1 cellular context compared by ENCODE assay signal in genomic region chr2:180979935-180980184, GRCh38.
A peak's percentile ranks its signal among the peaks of the same experiment; 100 is the strongest.
TF ChIP-seq lines count a peak whose summit lies in the region.

No MANE protein-coding gene starts in this region.

TF ChIP-seq in HepG2, 621 proteins besides CTCF, POLR2A, EP300 and RAD21 (continued from another document and continues in another):
- no peak for TF ChIP-seq KIAA2018 (CRISPR knock-in tag; IDR thresholded peaks at IDR 0.05; ENCODE audit: borderline replicate concordance)
- TF ChIP-seq ZBTB37 (CRISPR knock-in tag; IDR thresholded peaks at IDR 0.05) = no peak
- TF ChIP-seq MAX (IDR thresholded peaks at IDR 0.05) = no peak; the same call in 1 of the 2 replicates
- TF ChIP-seq ZNF615 (CRISPR knock-in tag; IDR thresholded peaks at IDR 0.05; ENCODE audit: borderline replicate concordance) = peak; percentile 84; the same call in 1 of the 2 replicates
- no peak for TF ChIP-seq NR1H2 (CRISPR knock-in tag; IDR thresholded peaks at IDR 0.05; ENCODE audit: borderline replicate concordance, low read depth)
- no peak for TF ChIP-seq TRIM22 (IDR thresholded peaks at IDR 0.05)
- peak; percentile 31; the same call in 1 of the 2 replicates for TF ChIP-seq TOE1 (CRISPR knock-in tag; IDR thresholded peaks at IDR 0.05)
- TF ChIP-seq ZBTB3 (CRISPR knock-in tag; IDR thresholded peaks at IDR 0.05; ENCODE audit: borderline replicate concordance, low read depth) = 0 out of 2 replicates have a peak, but pooled peaks have one; percentile 27
- TF ChIP-seq ELF4 (CRISPR knock-in tag; IDR thresholded peaks at IDR 0.05; ENCODE audit: borderline replicate concordance) = 0 out of 2 replicates have a peak, but pooled peaks have one; percentile 1
- no peak for TF ChIP-seq HNRNPL (IDR thresholded peaks at IDR 0.05; ENCODE audit: low read depth, low read length)
- TF ChIP-seq MTF2 (CRISPR knock-in tag; IDR thresholded peaks at IDR 0.05; ENCODE audit: borderline replicate concordance) = 0 out of 2 replicates have a peak, but pooled peaks have one; percentile 7
- TF ChIP-seq KDM3A (CRISPR knock-in tag; IDR thresholded peaks at IDR 0.05; ENCODE audit: low read depth) = peak; percentile 26; the same call in 1 of the 2 replicates
- no peak for TF ChIP-seq ZC3H4 (CRISPR knock-in tag; IDR thresholded peaks at IDR 0.05; ENCODE audit: borderline replicate concordance)
- no peak for TF ChIP-seq ZNF558 (CRISPR knock-in tag; IDR thresholded peaks at IDR 0.05; ENCODE audit: borderline replicate concordance)
- no peak for TF ChIP-seq TMF1 (CRISPR knock-in tag; IDR thresholded peaks at IDR 0.05; ENCODE audit: low read depth)
- 0 out of 2 replicates have a peak, but pooled peaks have one; percentile 78 for TF ChIP-seq REL (CRISPR knock-in tag; conservative IDR thresholded peaks at IDR 0.05)
- no peak for TF ChIP-seq ZNF34 (CRISPR knock-in tag; IDR thresholded peaks at IDR 0.05; ENCODE audit: borderline replicate concordance)
- no peak for TF ChIP-seq MBD4 (IDR thresholded peaks at IDR 0.05; ENCODE audit: borderline replicate concordance, low read length)
- no peak for TF ChIP-seq ATF7 (IDR thresholded peaks at IDR 0.05)
- TF ChIP-seq ATF7 (CRISPR knock-in tag; IDR thresholded peaks at IDR 0.05) = no peak
- peak; percentile 39; the same call in 1 of the 2 replicates for TF ChIP-seq PITX1 (CRISPR knock-in tag; IDR thresholded peaks at IDR 0.05)
- TF ChIP-seq CEBPB (IDR thresholded peaks at IDR 0.05; ENCODE audit: borderline replicate concordance, low read depth, low read length) = no peak
- no peak for TF ChIP-seq ZNF646 (CRISPR knock-in tag; IDR thresholded peaks at IDR 0.05)
- no peak for TF ChIP-seq E2F5 (CRISPR knock-in tag; conservative IDR thresholded peaks at IDR 0.05)
- TF ChIP-seq ZFP90 (CRISPR knock-in tag; IDR thresholded peaks at IDR 0.05; ENCODE audit: borderline replicate concordance) = 0 out of 2 replicates have a peak, but pooled peaks have one; percentile 45
- no peak for TF ChIP-seq CENPT (CRISPR knock-in tag; IDR thresholded peaks at IDR 0.05; ENCODE audit: low read depth)
- TF ChIP-seq NFAT5 (CRISPR knock-in tag; IDR thresholded peaks at IDR 0.05) = no peak
- TF ChIP-seq SMAD3 (CRISPR knock-in tag; IDR thresholded peaks at IDR 0.05) = peak; percentile 45; the same call in 1 of the 2 replicates
- TF ChIP-seq ZNF605 (CRISPR knock-in tag; IDR thresholded peaks at IDR 0.05) = no peak
- TF ChIP-seq ZMYM3 (CRISPR knock-in tag; IDR thresholded peaks at IDR 0.05) = 0 out of 2 replicates have a peak, but pooled peaks have one; percentile 59
- no peak for TF ChIP-seq ZNF619 (CRISPR knock-in tag; IDR thresholded peaks at IDR 0.05)
